Comparison of ENCODE assay signal across 13 cellular contexts in genomic region chr11:59097938-59098337, GRCh38. TPM values are rescaled to one million over a fixed set of nuclear protein-coding genes. Genes with fewer than 3 reads are reported as not detected.
DNase-seq lines count a peak whose midpoint lies in the region; ATAC-seq, FAIRE-seq and TF ChIP-seq lines count a peak whose summit lies in the region.
"Not testable (repeated sequence)": the region's sequence is repeated elsewhere in the genome, so short reads cannot be mapped to it uniquely, and the experiment has no call there.
"Had no signal": no experiment of that assay in that cellular context is flagged by ENCODE, and none has a peak within 500 bp of the region (broad histone marks: within the 10 kb centered on the region; RNA-seq: fewer than 3 reads in every experiment).

No MANE protein-coding gene starts in this region.

- in situ Hi-C loops in GM18951 (cut with MboI; ENCODE audit: low sequenced_read_pairs, unreplicated experiment) = not testable (repeated sequence)

- H3K9me2 ChIP-seq in MM.1S (replicated peaks; ENCODE audit: insufficient read depth, low read length); SU-DHL-6 (replicated peaks; ENCODE audit: insufficient read depth, low read length): not testable (repeated sequence)

- peaks cover 30% of the 10 kb centered on the region for H3F3A ChIP-seq in MM.1S (ENCODE audit: insufficient read depth, low read length)
- peaks cover 62% of the 10 kb centered on the region for H3F3A ChIP-seq in SU-DHL-6 (ENCODE audit: insufficient read depth)

- not testable (repeated sequence) for TF ChIP-seq CTCF in MM.1S (IDR thresholded peaks at IDR 0.05; ENCODE audit: low read length); SU-DHL-6 (IDR thresholded peaks at IDR 0.05; ENCODE audit: insufficient read depth, low read length, poor library complexity, severe bottlenecking); mucosa of descending colon (IDR thresholded peaks at IDR 0.05)

- H3K36me3 ChIP-seq in MM.1S (replicated peaks; ENCODE audit: insufficient read depth, low read length); mucosa of descending colon (ENCODE audit: low read depth): not testable (repeated sequence)
- H3K36me3 ChIP-seq in SU-DHL-6 (ENCODE audit: low read length) = peaks cover 36% of the 10 kb centered on the region

- not testable (repeated sequence) for H3K79me2 ChIP-seq in MM.1S (ENCODE audit: low read length)
- H3K79me2 ChIP-seq in SU-DHL-6 (ENCODE audit: insufficient read depth, low read length) = peaks cover 55% of the 10 kb centered on the region

- ATAC-seq in GM21515 (IDR thresholded peaks at IDR 0.05; ENCODE audit: unreplicated experiment) (peak; percentile 22), HG03565 (IDR thresholded peaks at IDR 0.05; ENCODE audit: unreplicated experiment) (peak; percentile 17), mucosa of descending colon (peak; percentile 42)

- peak; percentile 29 for DNase-seq in DMS153 (lab: John Stamatoyannopoulos, UW)
- not testable (repeated sequence) for DNase-seq in GM12891 (ENCODE audit: insufficient read length, low spot score)
- DNase-seq in MM.1S = peak; percentile 95
- DNase-seq in mucosa of descending colon = peak in 1 of 3 donors; percentile 47

- not testable (repeated sequence) for H4K20me1 ChIP-seq in MM.1S (ENCODE audit: insufficient read depth, low read length); SU-DHL-6 (ENCODE audit: low read depth, low read length)

- not testable (repeated sequence) for H3K9me3 ChIP-seq in MM.1S (replicated peaks; ENCODE audit: insufficient read depth, low read length); SU-DHL-6 (ENCODE audit: insufficient read depth, low read length); mucosa of descending colon

- peak overlapping the region; percentile 66 for H3K4me2 ChIP-seq in MM.1S (ENCODE audit: low read depth, low read length)
- peak overlapping the region; percentile 90 for H3K4me2 ChIP-seq in SU-DHL-6 (ENCODE audit: low read depth, low read length, poor library complexity, severe bottlenecking)

- not testable (repeated sequence) for H3K4me3 ChIP-seq in MM.1S (ENCODE audit: low read length); mucosa of descending colon
- peak overlapping the region; percentile 57 for H3K4me3 ChIP-seq in SU-DHL-6 (ENCODE audit: insufficient read depth, low read length, poor library complexity, severe bottlenecking)

- 0 out of 2 replicates have a peak overlapping the region, but pooled peaks have one; percentile 52 for H2AFZ ChIP-seq in MM.1S (ENCODE audit: low read length)
- H2AFZ ChIP-seq in SU-DHL-6 (ENCODE audit: low read depth, low read length, severe bottlenecking) = not testable (repeated sequence)

- peak overlapping the region; percentile 84 for H3K27ac ChIP-seq in MM.1S (ENCODE audit: low read length)
- H3K27ac ChIP-seq in SU-DHL-6 (ENCODE audit: low read depth, low read length) = peak overlapping the region; percentile 95

- TF ChIP-seq POLR2A in GM12891 (IDR thresholded peaks at IDR 0.05; ENCODE audit: low read depth, low read length) = peak; percentile 53; the same call in 1 of the 2 replicates
- peak; percentile 24 for TF ChIP-seq POLR2A in GM18951 (IDR thresholded peaks at IDR 0.05; ENCODE audit: extremely low read depth, insufficient read depth, insufficient read length)

- H3K9ac ChIP-seq in MM.1S (ENCODE audit: low read length) = not testable (repeated sequence)
- peak overlapping the region; percentile 71 for H3K9ac ChIP-seq in SU-DHL-6 (ENCODE audit: low read length)

- intact Hi-C loops in mucosa of descending colon (cut with DNase I, micrococcal nuclease) = not testable (repeated sequence)

- H3K4me1 ChIP-seq in MM.1S (ENCODE audit: low read length) = peaks cover 21% of the 10 kb centered on the region
- not testable (repeated sequence) for H3K4me1 ChIP-seq in mucosa of descending colon (ENCODE audit: low read depth)

- H3K27me3 ChIP-seq in MM.1S (replicated peaks; ENCODE audit: insufficient read depth, low read length); SU-DHL-6 (ENCODE audit: low read length): not testable (repeated sequence)

- FAIRE-seq in GM12891 (lab: Jason Lieb, UNC) = peak; percentile 80

TF ChIP-seq in GM12891, 5 proteins besides CTCF, POLR2A, EP300 and RAD21:
- TF ChIP-seq POU2F2 (IDR thresholded peaks at IDR 0.05; ENCODE audit: low read depth, low read length) (peak; percentile 54; the same call in 1 of the 2 replicates), POLR2AphosphoS5 (IDR thresholded peaks at IDR 0.05; ENCODE audit: low read depth, low read length) (peak; percentile 63; the same call in 1 of the 2 replicates)

RNA-seq across cellular contexts. Expression of gene FAM111B, which starts 9.1 kb away (rescaled TPM):
- 24.7 TPM for polyA plus RNA-seq in GM12891 (2012; ENCODE audit: low read depth, missing spikeins)
- 1 to 10 TPM; 1.8 to 7.8 (median 2.5) TPM for total RNA-seq in mucosa of descending colon

RNA-seq across cellular contexts. Expression of gene GLYATL1B, which starts 11.8 kb away (rescaled TPM):
- 0.37 TPM for polyA plus RNA-seq in GM12891 (2012; ENCODE audit: low read depth, missing spikeins)
- not detected for total RNA-seq in mucosa of descending colon
- total RNA-seq: A172; Caco-2; CD4-positive, alpha-beta T cell; MCF 10A; Right ventricle myocardium superior had no signal

RNA-seq across cellular contexts. Expression of gene FAM111A, which starts 44.7 kb away (rescaled TPM):
- polyA plus RNA-seq in GM12891 (2012; ENCODE audit: low read depth, missing spikeins) = 26.8 TPM
- 10 to 100 TPM; 33.6 to 36.0 (median 35.6) TPM for total RNA-seq in mucosa of descending colon
